In the genomic region with DNA sequence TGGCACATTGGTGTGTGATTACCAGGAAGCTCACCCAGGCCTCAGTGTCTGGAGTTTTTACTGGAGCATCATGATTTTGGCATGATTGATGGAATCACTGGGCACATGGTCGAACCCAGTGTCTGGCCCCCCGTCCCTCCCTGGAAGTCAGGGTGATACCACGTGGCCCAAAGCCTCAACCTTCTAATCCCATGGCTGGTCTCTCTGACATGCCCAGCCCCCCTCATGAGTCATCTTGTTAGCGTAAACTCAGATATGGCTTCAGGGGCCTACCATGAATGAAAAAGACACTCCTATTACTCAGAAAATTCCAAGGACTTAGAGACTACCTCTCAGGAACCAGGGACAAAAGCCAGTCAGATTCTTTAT, we compare ENCODE assay signal across 1 cellular context.
TF ChIP-seq lines count a peak whose summit lies in the region.

No MANE protein-coding gene starts in this region.

TF ChIP-seq in SK-N-SH, 30 proteins besides CTCF, POLR2A, EP300 and RAD21 (continued from another document):
- TF ChIP-seq, protein P1, sequence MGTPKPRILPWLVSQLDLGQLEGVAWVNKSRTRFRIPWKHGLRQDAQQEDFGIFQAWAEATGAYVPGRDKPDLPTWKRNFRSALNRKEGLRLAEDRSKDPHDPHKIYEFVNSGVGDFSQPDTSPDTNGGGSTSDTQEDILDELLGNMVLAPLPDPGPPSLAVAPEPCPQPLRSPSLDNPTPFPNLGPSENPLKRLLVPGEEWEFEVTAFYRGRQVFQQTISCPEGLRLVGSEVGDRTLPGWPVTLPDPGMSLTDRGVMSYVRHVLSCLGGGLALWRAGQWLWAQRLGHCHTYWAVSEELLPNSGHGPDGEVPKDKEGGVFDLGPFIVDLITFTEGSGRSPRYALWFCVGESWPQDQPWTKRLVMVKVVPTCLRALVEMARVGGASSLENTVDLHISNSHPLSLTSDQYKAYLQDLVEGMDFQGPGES (IDR thresholded peaks at IDR 0.05; ENCODE audit: low read depth, low read length), result no peak
